Comparison of ENCODE assay signal across 8 cellular contexts in genomic region chr13:78608705-78609463, GRCh38. TPM values are rescaled to one million over a fixed set of nuclear protein-coding genes. Genes with fewer than 3 reads are reported as not detected.
A peak's percentile ranks its signal among the peaks of the same experiment; 100 is the strongest.
DNase-seq lines count a peak whose midpoint lies in the region; ATAC-seq, FAIRE-seq and TF ChIP-seq lines count a peak whose summit lies in the region.

No MANE protein-coding gene starts in this region.

- H3K9ac ChIP-seq in fibroblast of lung (ENCODE audit: insufficient read depth, low read length) = no peak overlapping the region
- no peak overlapping the region for H3K9ac ChIP-seq in neural progenitor cell

- H3K4me3 ChIP-seq in fibroblast of lung (replicated peaks in 1 of 4; ENCODE audit: control extremely low read depth in 1 of 4, insufficient read depth in 1 of 4, low read depth in 3 of 4, low read length in 4 of 4) (peak overlapping the region; percentile 41 to 62 (median 58)), neural progenitor cell (peak overlapping the region; percentile 48)

- peaks cover 4% of the 10 kb centered on the region for H3F3A ChIP-seq in neural progenitor cell (ENCODE audit: low read depth)

- peaks cover 67% of the 10 kb centered on the region for H3K27me3 Mint-ChIP-seq in CD4-positive, alpha-beta T cell
- H3K27me3 Mint-ChIP-seq in neural progenitor cell (ENCODE audit: insufficient read depth, low read depth) = peaks cover 83% of the 10 kb centered on the region

- CTCF ChIA-PET in CD4-positive, alpha-beta T cell (lab: Charles Lee) = no interaction called here

- no peaks in the 10 kb centered on the region for H3K79me2 ChIP-seq in fibroblast of lung (ENCODE audit: control insufficient read depth, insufficient read depth, low read length)
- no peaks in the 10 kb centered on the region for H3K79me2 ChIP-seq in neural progenitor cell (ENCODE audit: low read depth)

- H4K20me1 ChIP-seq in fibroblast of lung (ENCODE audit: control insufficient read depth, extremely low read depth, insufficient read depth, low read length) (no peaks in the 10 kb centered on the region), neural progenitor cell (ENCODE audit: low read depth) (peaks cover 74% of the 10 kb centered on the region)

- H3K27ac Mint-ChIP-seq in CD4-positive, alpha-beta T cell = no peak overlapping the region
- no peak overlapping the region for H3K27ac Mint-ChIP-seq in neural progenitor cell

- no peak for FAIRE-seq in HTR-8/SVneo (lab: Jason Lieb, UNC)

- intact Hi-C loops in CD4-positive, alpha-beta T cell (cut with DNase I, micrococcal nuclease) = loop anchor here (5.0 kb wide), 1 partner anchor 48 kb away; the partner anchor contains the start of gene OBI1 (in 2 of the 2)

- H3K27me3 ChIP-seq in CD4-positive, alpha-beta T cell (ENCODE audit: control insufficient read depth, insufficient read depth, low read length) = peaks cover 65% of the 10 kb centered on the region
- H3K27me3 ChIP-seq in fibroblast of lung (ENCODE audit: control insufficient read depth, insufficient read depth, low read length) = peaks cover 70% of the 10 kb centered on the region
- peaks cover 97% of the 10 kb centered on the region for H3K27me3 ChIP-seq in neural progenitor cell

- peaks cover 5% of the 10 kb centered on the region for H3K4me1 ChIP-seq in fibroblast of lung (ENCODE audit: control insufficient read depth, extremely low read depth, insufficient read depth, low read length)
- peaks cover 18% of the 10 kb centered on the region for H3K4me1 ChIP-seq in neural progenitor cell

- no peaks in the 10 kb centered on the region for H3K9me3 Mint-ChIP-seq in CD4-positive, alpha-beta T cell
- H3K9me3 Mint-ChIP-seq in neural progenitor cell = peaks cover 4% of the 10 kb centered on the region

- POLR2A ChIA-PET in CD4-positive, alpha-beta T cell (lab: Charles Lee) = interaction anchor here (0.6 kb wide), 2 partner anchors 50 to 789 kb away, joined by 3 read pairs; no protein-coding TSS in a partner anchor

- H3K4me2 ChIP-seq in fibroblast of lung (ENCODE audit: extremely low read depth, insufficient read depth, low read length) (peak overlapping the region; percentile 87), neural progenitor cell (peak overlapping the region; percentile 88)

- H2AFZ ChIP-seq in fibroblast of lung (ENCODE audit: low read length) (no peak overlapping the region), neural progenitor cell (replicated peaks) (peak overlapping the region; percentile 32)

- no peak overlapping the region for H3K27ac ChIP-seq in CD4-positive, alpha-beta T cell (ENCODE audit: low read depth, low read length)
- H3K27ac ChIP-seq in fibroblast of lung (ENCODE audit: insufficient read depth, low read length) = no peak overlapping the region
- no peak overlapping the region for H3K27ac ChIP-seq in neural progenitor cell

- H3K4me3 Mint-ChIP-seq in CD4-positive, alpha-beta T cell = peak overlapping the region; percentile 77
- H3K4me3 Mint-ChIP-seq in neural progenitor cell = peak overlapping the region; percentile 87

- no peak for TF ChIP-seq CTCF in CD4-positive, alpha-beta T cell (IDR thresholded peaks at IDR 0.05)
- TF ChIP-seq CTCF in fibroblast of lung (conservative IDR thresholded peaks at IDR 0.05 in 1 of 2, IDR thresholded peaks at IDR 0.05 in 1 of 2; ENCODE audit: low read depth in 1 of 2, low read length in 2 of 2) = no peak
- no peak for TF ChIP-seq CTCF in neural progenitor cell (IDR thresholded peaks at IDR 0.05)

- peaks cover 28% of the 10 kb centered on the region for H3K4me1 Mint-ChIP-seq in CD4-positive, alpha-beta T cell (ENCODE audit: low read depth)
- peaks cover 26% of the 10 kb centered on the region for H3K4me1 Mint-ChIP-seq in neural progenitor cell

- H3K36me3 ChIP-seq in fibroblast of lung (ENCODE audit: control insufficient read depth, insufficient read depth, low read length) = no peaks in the 10 kb centered on the region
- no peaks in the 10 kb centered on the region for H3K36me3 ChIP-seq in neural progenitor cell

- no peaks in the 10 kb centered on the region for H3K9me3 ChIP-seq in CD4-positive, alpha-beta T cell (ENCODE audit: control insufficient read depth, low read length)
- H3K9me3 ChIP-seq in fibroblast of lung (ENCODE audit: control insufficient read depth, insufficient read depth, low read depth, low read length) = no peaks in the 10 kb centered on the region
- H3K9me3 ChIP-seq in neural progenitor cell (ENCODE audit: low read depth) = no peaks in the 10 kb centered on the region

- ATAC-seq in CD4-positive, alpha-beta T cell (ENCODE audit: poor library complexity) = peak; percentile 16
- ATAC-seq in HG02763 (IDR thresholded peaks at IDR 0.05; ENCODE audit: unreplicated experiment) (no peak), GM21786 (IDR thresholded peaks at IDR 0.05; ENCODE audit: unreplicated experiment) (no peak)

- DNase-seq in CD4-positive, alpha-beta T cell = no peak
- DNase-seq in NCI-H69 (lab: John Stamatoyannopoulos, UW) (peak; percentile 23), fibroblast of lung (ENCODE audit: low read depth in 2 of 2) (peak in 1 of 2 donors; percentile 4), neural progenitor cell (ENCODE audit: low spot score) (peak; percentile 58), CD1c-positive myeloid dendritic cell (ENCODE audit: extremely low spot score) (no peak), HTR-8/SVneo (ENCODE audit: insufficient read length, low spot score) (no peak)

- no peaks in the 10 kb centered on the region for H3K36me3 Mint-ChIP-seq in CD4-positive, alpha-beta T cell (ENCODE audit: low read depth)
- H3K36me3 Mint-ChIP-seq in neural progenitor cell = peaks cover 3% of the 10 kb centered on the region

RNA-seq across cellular contexts. Expression of gene POU4F1, which starts 5.5 kb away (rescaled TPM):
- under 1 TPM; 0.11 to 0.14 TPM for total RNA-seq in CD4-positive, alpha-beta T cell
- total RNA-seq in fibroblast of lung (not detected in 2 replicates), neural progenitor cell (ENCODE audit: low replicate concordance) (1.6 and 2.0 TPM in 2 replicates)
- polyA plus RNA-seq in fibroblast of lung = not detected in 2 replicates
- not detected in 2 replicates for polyA plus RNA-seq in fibroblast of lung (2012)
- not detected in 2 replicates for polyA minus RNA-seq in fibroblast of lung (ENCODE audit: low replicate concordance)

RNA-seq across cellular contexts. Expression of gene OBI1, which starts 50.1 kb away (rescaled TPM):
- total RNA-seq in CD4-positive, alpha-beta T cell = 1 to 10 TPM; 2.6 TPM
- 11.4 and 12.3 TPM in 2 replicates for total RNA-seq in fibroblast of lung
- polyA plus RNA-seq in fibroblast of lung = 10.2 and 10.7 TPM in 2 replicates
- polyA plus RNA-seq in fibroblast of lung (2012) = 6.9 and 8.0 TPM in 2 replicates
- polyA minus RNA-seq in fibroblast of lung (ENCODE audit: low replicate concordance) = 2.8 and 3.1 TPM in 2 replicates
- 22.2 and 36.9 TPM in 2 replicates for total RNA-seq in neural progenitor cell (ENCODE audit: low replicate concordance)

Comparison
In these comparisons a context has a peak if more than half of its experiments do, and no peak if none do; other contexts are left out.
1. DNase-seq: peak in NCI-H69 (single experiment) and neural progenitor cell (single experiment); none in CD4-positive, alpha-beta T cell (0 of 10), CD1c-positive myeloid dendritic cell (single experiment) and HTR-8/SVneo (single experiment).